Comparison of ENCODE assay signal across 20 cellular contexts in genomic region chr5:102718819-102719218, GRCh38. TPM values are rescaled to one million over a fixed set of nuclear protein-coding genes. Genes with fewer than 3 reads are reported as not detected.
DNase-seq lines count a peak whose midpoint lies in the region; ATAC-seq, FAIRE-seq and TF ChIP-seq lines count a peak whose summit lies in the region.
"Had no signal": no experiment of that assay in that cellular context is flagged by ENCODE, and none has a peak within 500 bp of the region (broad histone marks: within the 10 kb centered on the region; RNA-seq: fewer than 3 reads in every experiment).

No MANE protein-coding gene starts in this region.

- WGBS in ovary, 3 donors, result 75 to 80% (median 75%) methylated on average over 4 of the region's 4 CpGs

- H3K4me3 ChIP-seq in epithelial cell of esophagus (ENCODE audit: low read length) (no peak overlapping the region), ovary (no peak overlapping the region)
- H3K4me3 ChIP-seq: GM12878, left ventricle myocardium inferior had no signal

- no peak overlapping the region for H3K4me3 Mint-ChIP-seq in stimulated activated effector memory CD8-positive, alpha-beta T cell treated with anti-CD3 and anti-CD28 coated beads, Interleukin-12 subunit alpha, Interleukin-12 subunit beta, amount 100 ng/mL, for 72 hours
- H3K4me3 Mint-ChIP-seq: activated CD4-positive, alpha-beta T cell treated with anti-CD3 and anti-CD28 coated beads, Interleukin-2, amount 10 ng/mL, durations not matched to agents 7 days and 5 days; B cell had no signal

- no peaks in the 10 kb centered on the region for H3K9me3 ChIP-seq in ovary

- no peak for FAIRE-seq in RCC 7860 (lab: Jason Lieb, UNC)
- FAIRE-seq: GM12878 had no signal

- peaks cover 4% of the 10 kb centered on the region for H3K9me3 Mint-ChIP-seq in stimulated activated effector memory CD8-positive, alpha-beta T cell treated with anti-CD3 and anti-CD28 coated beads, Interleukin-12 subunit alpha, Interleukin-12 subunit beta, amount 100 ng/mL, for 72 hours

- no peaks in the 10 kb centered on the region for H3K36me3 Mint-ChIP-seq in stimulated activated effector memory CD8-positive, alpha-beta T cell treated with anti-CD3 and anti-CD28 coated beads, Interleukin-12 subunit alpha, Interleukin-12 subunit beta, amount 100 ng/mL, for 72 hours

- no peak overlapping the region for H3K27ac ChIP-seq in ovary
- H3K27ac ChIP-seq: left ventricle myocardium inferior had no signal

- H3K4me1 Mint-ChIP-seq in stimulated activated effector memory CD8-positive, alpha-beta T cell treated with anti-CD3 and anti-CD28 coated beads, Interleukin-12 subunit alpha, Interleukin-12 subunit beta, amount 100 ng/mL, for 72 hours, result peaks cover 6% of the 10 kb centered on the region
- H3K4me1 Mint-ChIP-seq: activated CD4-positive, alpha-beta T cell treated with anti-CD3 and anti-CD28 coated beads, Interleukin-2, amount 10 ng/mL, durations not matched to agents 7 days and 5 days had no signal

- intact Hi-C loops in ovary (cut with DNase I), result no loop called here

- TF ChIP-seq CTCF in epithelial cell of esophagus (IDR thresholded peaks at IDR 0.05; ENCODE audit: insufficient read depth, low read depth, low read length, missing control alignments) (no peak), ovary (IDR thresholded peaks at IDR 0.05) (no peak)

- H3K36me3 ChIP-seq in ovary, result no peaks in the 10 kb centered on the region
- H3K36me3 ChIP-seq: left ventricle myocardium inferior had no signal

- no peak overlapping the region for H3K27ac Mint-ChIP-seq in stimulated activated effector memory CD8-positive, alpha-beta T cell treated with anti-CD3 and anti-CD28 coated beads, Interleukin-12 subunit alpha, Interleukin-12 subunit beta, amount 100 ng/mL, for 72 hours
- H3K27ac Mint-ChIP-seq: activated CD4-positive, alpha-beta T cell treated with anti-CD3 and anti-CD28 coated beads, Interleukin-2, amount 10 ng/mL, durations not matched to agents 7 days and 5 days; B cell had no signal

- DNase-seq in EL (peak; percentile 33), RCC 7860 (ENCODE audit: low spot score) (peak; percentile 8), epithelial cell of esophagus (ENCODE audit: low read depth) (peak; percentile 66), non-pigmented ciliary epithelial cell (ENCODE audit: low read depth) (peak; percentile 13), ovary (no peak)
- no peak for DNase-seq in stimulated activated effector memory CD8-positive, alpha-beta T cell treated with anti-CD3 and anti-CD28 coated beads, Interleukin-12 subunit alpha, Interleukin-12 subunit beta, amount 100 ng/mL, for 72 hours (ENCODE audit: low spot score in 2 of 2)
- DNase-seq: activated CD4-positive, alpha-beta T cell treated with anti-CD3 and anti-CD28 coated beads, Interleukin-2, amount 10 ng/mL, durations not matched to agents 7 days and 5 days; activated CD8-positive, alpha-beta memory T cell treated with anti-CD3 and anti-CD28 coated beads, Interleukin-2, amount 50 U/mL, for 4 hours; activated effector memory CD4-positive, alpha-beta T cell treated with anti-CD3 and anti-CD28 coated beads, Interleukin-2, amount 50 U/mL, for 16 hours; amniotic stem cell; cerebellar nuclear complex; effector memory CD4-positive, alpha-beta T cell; GDM1; left ventricle myocardium inferior; NCI-H1436 treated with DMSO at 0.1 percent for 48 hours; NCI-H82 had no signal

- no peak for TF ChIP-seq EP300 in ovary (IDR thresholded peaks at IDR 0.05)

- TF ChIP-seq POLR2A in ovary (IDR thresholded peaks at IDR 0.05), result no peak

- no peaks in the 10 kb centered on the region for H3K27me3 ChIP-seq in ovary

- no peaks in the 10 kb centered on the region for H3K4me1 ChIP-seq in ovary (ENCODE audit: insufficient read depth)
- H3K4me1 ChIP-seq: left ventricle myocardium inferior had no signal

- ATAC-seq in stimulated activated effector memory CD8-positive, alpha-beta T cell treated with anti-CD3 and anti-CD28 coated beads, Interleukin-12 subunit alpha, Interleukin-12 subunit beta, amount 100 ng/mL, for 72 hours, result no peak
- ATAC-seq in HG03565 (IDR thresholded peaks at IDR 0.05; ENCODE audit: unreplicated experiment), result no peak
- no peak for ATAC-seq in HG03439 (IDR thresholded peaks at IDR 0.05; ENCODE audit: unreplicated experiment)
- ATAC-seq: GM12878 had no signal

RNA-seq across cellular contexts. Expression of gene PAM, which starts 36.3 kb away (rescaled TPM):
- 100 to 1,000 TPM; 124 to 235 (median 187) TPM for total RNA-seq in ovary
- 100 to 1,000 TPM; 181 to 431 TPM for polyA plus RNA-seq in ovary

Comparison
In these comparisons a context has a peak if more than half of its experiments do, and no peak if none do; other contexts are left out.
1. DNase-seq: peak in EL (single experiment), RCC 7860 (single experiment), epithelial cell of esophagus (single experiment) and non-pigmented ciliary epithelial cell (single experiment); none in stimulated activated effector memory CD8-positive, alpha-beta T cell treated with anti-CD3 and anti-CD28 coated beads, Interleukin-12 subunit alpha, Interleukin-12 subunit beta, amount 100 ng/mL, for 72 hours (0 of 2) and ovary (0 of 5).